ENCODE assay signal across 11 cellular contexts in genomic region chr9:126395439-126396212, GRCh38.
DNase-seq lines count a peak whose midpoint lies in the region; ATAC-seq and TF ChIP-seq lines count a peak whose summit lies in the region.
"Had no signal": no experiment of that assay in that cellular context is flagged by ENCODE, and none has a peak within 500 bp of the region (broad histone marks: within the 10 kb centered on the region; RNA-seq: fewer than 3 reads in every experiment).

No MANE protein-coding gene starts in this region.

- H3K4me3 ChIP-seq in mesodermal cell (ENCODE audit: extremely low read depth, insufficient read depth, low read length, poor library complexity, severe bottlenecking) (no peak overlapping the region), sigmoid colon (no peak overlapping the region), coronary artery (no peak overlapping the region)
- H3K4me3 ChIP-seq: SJCRH30, thoracic aorta had no signal

- no peak for TF ChIP-seq EP300 in sigmoid colon (IDR thresholded peaks at IDR 0.05)

- DNase-seq in COLO668 (lab: John Stamatoyannopoulos, UW; ENCODE audit: unreplicated experiment) (peak; percentile 7), astrocyte of the hippocampus (ENCODE audit: low read depth, low spot score) (peak; percentile 82), sigmoid colon (no peak), coronary artery (ENCODE audit: low spot score) (no peak)

- no peaks in the 10 kb centered on the region for H3K27me3 ChIP-seq in sigmoid colon
- H3K27me3 ChIP-seq: SJCRH30 had no signal

- no peak for TF ChIP-seq CTCF in sigmoid colon (IDR thresholded peaks at IDR 0.05)
- TF ChIP-seq CTCF in coronary artery (IDR thresholded peaks at IDR 0.05) = no peak

- H3K4me1 ChIP-seq in mesodermal cell (ENCODE audit: control insufficient read depth, insufficient read depth, low read length, poor library complexity, severe bottlenecking) (peaks cover 6% of the 10 kb centered on the region), sigmoid colon (peaks cover 0 to 30% (median 23%) of the 10 kb centered on the region in 4 donors)

- ATAC-seq in GM18511 (IDR thresholded peaks at IDR 0.05; ENCODE audit: unreplicated experiment) = no peak
- ATAC-seq in HG03196 (IDR thresholded peaks at IDR 0.05; ENCODE audit: unreplicated experiment) = no peak
- ATAC-seq: sciatic nerve had no signal

- H3K36me3 ChIP-seq in KOPT-K1 (ENCODE audit: insufficient read depth, low read length) = peaks cover 60% of the 10 kb centered on the region
- peaks cover 70% of the 10 kb centered on the region for H3K36me3 ChIP-seq in mesodermal cell (ENCODE audit: control insufficient read depth, insufficient read depth, low read length)
- H3K36me3 ChIP-seq in sigmoid colon = peaks cover 0 to 52% (median 2%) of the 10 kb centered on the region in 4 donors
- H3K36me3 ChIP-seq: thoracic aorta had no signal

- peak overlapping the region; percentile 61 for H3K27ac ChIP-seq in KOPT-K1 (ENCODE audit: low read depth, low read length, poor library complexity, severe bottlenecking)
- H3K27ac ChIP-seq in mesodermal cell (ENCODE audit: low read depth, low read length, severe bottlenecking) = peak overlapping the region; percentile 10
- no peak overlapping the region for H3K27ac ChIP-seq in sigmoid colon
- no peak overlapping the region for H3K27ac ChIP-seq in coronary artery
- H3K27ac ChIP-seq: SJCRH30, thoracic aorta had no signal

- no peak for TF ChIP-seq POLR2A in sigmoid colon (IDR thresholded peaks at IDR 0.05)

- 85 to 93% methylated on average over 3 to 4 of the region's 7 CpGs for WGBS in mesodermal cell (ENCODE audit: insufficient coverage in 2 of 2), 2 experiments
- WGBS in sigmoid colon, 2 donors = 33 to 59% methylated on average over 7 of the region's 7 CpGs

- no peaks in the 10 kb centered on the region for H3K9me3 ChIP-seq in KOPT-K1 (ENCODE audit: insufficient read depth, low read length, poor library complexity, severe bottlenecking)
- no peaks in the 10 kb centered on the region for H3K9me3 ChIP-seq in mesodermal cell (ENCODE audit: control insufficient read depth, low read length)
- no peaks in the 10 kb centered on the region for H3K9me3 ChIP-seq in sigmoid colon
- H3K9me3 ChIP-seq: SJCRH30, thoracic aorta had no signal

- intact Hi-C loops in sigmoid colon (cut with DNase I) = loop anchor here (2.0 to 5.0 kb wide), 3 partner anchors 68 to 988 kb away; partner anchors contain the start of gene MVB12B

Comparison
In these comparisons a context has a peak if more than half of its experiments do, and no peak if none do; other contexts are left out.
1. DNase-seq: peak in COLO668 (single experiment) and astrocyte of the hippocampus (single experiment); none in sigmoid colon (single experiment) and coronary artery (single experiment).
2. H3K27ac ChIP-seq: peak in KOPT-K1 (single experiment) and mesodermal cell (single experiment); none in sigmoid colon (0 of 4) and coronary artery (0 of 2).